Comparison of ENCODE assay signal across 1 cellular context in the genomic region with DNA sequence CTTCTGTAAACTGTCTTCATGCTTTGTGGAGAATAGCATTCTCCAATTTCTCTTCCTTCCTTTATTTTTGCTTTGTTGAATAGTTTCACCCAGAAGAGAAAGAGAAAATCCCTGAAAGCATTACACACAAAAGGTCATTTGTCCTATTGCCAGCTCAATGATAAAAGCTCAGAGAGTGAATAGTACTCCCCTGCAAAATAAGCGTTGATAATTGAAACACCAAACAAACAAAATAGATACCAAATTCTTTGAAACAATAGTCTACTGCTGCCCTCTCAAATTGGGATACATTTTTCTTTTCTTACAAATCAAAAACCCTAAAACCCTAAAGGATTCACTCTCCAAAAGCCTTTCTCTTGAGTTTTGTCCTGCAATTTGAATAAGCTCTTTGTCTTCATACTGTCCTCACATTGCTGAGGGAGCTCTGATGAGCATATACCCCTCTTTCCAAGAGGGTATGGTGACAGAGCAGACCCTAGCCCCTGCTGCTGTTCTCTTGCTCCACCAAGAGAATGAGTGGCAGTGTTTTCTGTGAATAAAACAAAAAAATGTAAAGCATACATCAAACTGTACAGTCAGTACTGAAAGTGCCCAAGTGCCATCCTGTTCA.
TF ChIP-seq lines count a peak whose summit lies in the region.

No MANE protein-coding gene starts in this region.

TF ChIP-seq in GM23338, 12 proteins besides CTCF, POLR2A, EP300 and RAD21 (continued from another document):
- TF ChIP-seq ZNF462 (CRISPR knock-in tag; IDR thresholded peaks at IDR 0.05), result no peak
- TF ChIP-seq NANOG (IDR thresholded peaks at IDR 0.05; ENCODE audit: borderline replicate concordance), result no peak
- no peak for TF ChIP-seq ZNF114 (CRISPR knock-in tag; IDR thresholded peaks at IDR 0.05)
- TF ChIP-seq ZNF331 (CRISPR knock-in tag; IDR thresholded peaks at IDR 0.05; ENCODE audit: low read depth), result no peak
